Comparison of ENCODE assay signal across 8 cellular contexts in genomic region chr15:58980351-58980939, GRCh38. TPM values are rescaled to one million over a fixed set of nuclear protein-coding genes. Genes with fewer than 3 reads are reported as not detected.
DNase-seq lines count a peak whose midpoint lies in the region; ATAC-seq and TF ChIP-seq lines count a peak whose summit lies in the region.

No MANE protein-coding gene starts in this region.

- peak; percentile 26 for TF ChIP-seq CTCF in astrocyte of the cerebellum (IDR thresholded peaks at IDR 0.05; ENCODE audit: low read depth, low read length, missing control alignments)

- peak; percentile 55 for ATAC-seq in Right ventricle myocardium superior (ENCODE audit: poor library complexity)
- no peak for ATAC-seq in Right ventricle myocardium inferior
- ATAC-seq in GM21723 (IDR thresholded peaks at IDR 0.05; ENCODE audit: unreplicated experiment) = no peak

- in situ Hi-C loops in astrocyte of the cerebellum (cut with HindIII; ENCODE audit: low sequenced_read_pairs) = no loop called here

- intact Hi-C loops in Right ventricle myocardium superior (cut with DNase I) = loop anchor here (5.0 kb wide), 1 partner anchor 512 kb away; no protein-coding TSS in a partner anchor
- intact Hi-C loops in Right ventricle myocardium inferior (cut with DNase I) = no loop called here

- DNase-seq in Right ventricle myocardium superior = no peak
- no peak for DNase-seq in Right ventricle myocardium inferior (ENCODE audit: missing footprints)
- peak; percentile 56 for DNase-seq in NCI-H2171 treated with DMSO at 0.1 percent for 48 hours (lab: John Stamatoyannopoulos, UW)
- peak; percentile 35 for DNase-seq in astrocyte of the cerebellum (ENCODE audit: low read depth)
- DNase-seq in left kidney (ENCODE audit: low read depth, low spot score) = peak; percentile 57
- no peak for DNase-seq in GOT3 (lab: John Stamatoyannopoulos, UW)
- no peak for DNase-seq in NCI-H187 treated with DMSO at 0.1 percent for 48 hours (lab: John Stamatoyannopoulos, UW)

- no peak overlapping the region for H3K4me3 ChIP-seq in astrocyte of the cerebellum (ENCODE audit: low read depth, low read length)

RNA-seq across cellular contexts. Expression of gene RNF111, which starts 7.0 kb away (rescaled TPM):
- total RNA-seq in Right ventricle myocardium superior = 18.3 TPM
- total RNA-seq in Right ventricle myocardium inferior = 22.2 TPM

RNA-seq across cellular contexts. Expression of gene SLTM, which starts 47.0 kb away (rescaled TPM):
- total RNA-seq in Right ventricle myocardium superior (45.0 TPM), Right ventricle myocardium inferior (49.2 TPM)

Comparison
In these comparisons a context has a peak if more than half of its experiments do, and no peak if none do; other contexts are left out.
1. DNase-seq: peak in NCI-H2171 treated with DMSO at 0.1 percent for 48 hours (single experiment), astrocyte of the cerebellum (single experiment) and left kidney (single experiment); none in Right ventricle myocardium superior (single experiment), Right ventricle myocardium inferior (single experiment), GOT3 (single experiment) and NCI-H187 treated with DMSO at 0.1 percent for 48 hours (single experiment).